Comparison of ENCODE assay signal across 1 cellular context in the genomic region with DNA sequence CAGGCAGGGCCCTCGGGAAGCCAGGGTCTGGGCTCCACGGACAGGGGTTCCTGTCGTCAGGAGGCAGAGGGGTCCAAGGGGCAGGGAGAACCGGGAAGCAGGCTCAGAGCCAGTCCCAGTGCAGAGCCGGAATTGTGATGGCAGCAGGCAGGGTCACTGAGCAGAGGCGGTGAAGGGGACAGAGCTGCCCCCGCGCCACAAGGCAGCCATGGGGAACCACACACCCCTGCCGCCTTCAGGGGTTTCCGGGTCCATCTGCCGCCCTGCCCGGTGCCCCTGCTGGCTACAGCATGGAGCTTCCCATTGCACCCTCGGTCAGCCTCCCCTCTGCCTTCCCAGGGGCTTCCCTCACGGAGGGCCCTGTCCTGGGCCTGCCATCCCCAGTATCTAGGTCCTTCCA.
TF ChIP-seq lines count a peak whose summit lies in the region.

No MANE protein-coding gene starts in this region.

TF ChIP-seq in H1, 55 proteins besides CTCF, POLR2A, EP300 and RAD21:
- no peak for TF ChIP-seq JUN (IDR thresholded peaks at IDR 0.05; ENCODE audit: low read depth, low read length)
- no peak for TF ChIP-seq SIX5 (IDR thresholded peaks at IDR 0.05; ENCODE audit: low read depth, low read length)
- TF ChIP-seq SP4 (IDR thresholded peaks at IDR 0.05; ENCODE audit: low read length) = no peak
- no peak for TF ChIP-seq BACH1 (IDR thresholded peaks at IDR 0.05; ENCODE audit: low read length)
- no peak for TF ChIP-seq TAF7 (optimal IDR thresholded peaks at IDR 0.05; ENCODE audit: borderline replicate concordance, low read depth, low read length)
- TF ChIP-seq, protein P1, sequence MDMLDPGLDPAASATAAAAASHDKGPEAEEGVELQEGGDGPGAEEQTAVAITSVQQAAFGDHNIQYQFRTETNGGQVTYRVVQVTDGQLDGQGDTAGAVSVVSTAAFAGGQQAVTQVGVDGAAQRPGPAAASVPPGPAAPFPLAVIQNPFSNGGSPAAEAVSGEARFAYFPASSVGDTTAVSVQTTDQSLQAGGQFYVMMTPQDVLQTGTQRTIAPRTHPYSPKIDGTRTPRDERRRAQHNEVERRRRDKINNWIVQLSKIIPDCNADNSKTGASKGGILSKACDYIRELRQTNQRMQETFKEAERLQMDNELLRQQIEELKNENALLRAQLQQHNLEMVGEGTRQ (IDR thresholded peaks at IDR 0.05; ENCODE audit: low read length) = no peak
- no peak for TF ChIP-seq KDM4A (IDR thresholded peaks at IDR 0.05; ENCODE audit: low read depth, low read length, severe bottlenecking)
- TF ChIP-seq NANOG (IDR thresholded peaks at IDR 0.05; ENCODE audit: insufficient read depth, low read depth, low read length, poor library complexity, severe bottlenecking) = no peak
- TF ChIP-seq CBX8 (IDR thresholded peaks at IDR 0.05; ENCODE audit: borderline replicate concordance, low read depth, low read length) = no peak
